In genomic region chr12:51218607-51219161, GRCh38 we compare ENCODE assay signal across 8 cellular contexts. TPM values are rescaled to one million over a fixed set of nuclear protein-coding genes. Genes with fewer than 3 reads are reported as not detected.
DNase-seq lines count a peak whose midpoint lies in the region; ATAC-seq lines count a peak whose summit lies in the region.

No MANE protein-coding gene starts in this region.

- H3K9me3 Mint-ChIP-seq in activated T-helper 2 cell treated with anti-CD3 and anti-CD28 coated beads, Interferon-gamma antibody, Interleukin-2, Interleukin-4, amounts not matched to agents 10 μg/mL and 5 μg/mL and 100 μg/mL, durations not matched to agents 14 hours and 24 hours and 36 hours = no peaks in the 10 kb centered on the region

- DNase-seq in HK-2 (ENCODE audit: unreplicated experiment) = peak; percentile 56
- DNase-seq in activated T-helper 2 cell treated with anti-CD3 and anti-CD28 coated beads, Interferon-gamma antibody, Interleukin-2, Interleukin-4, amounts not matched to agents 10 μg/mL and 5 μg/mL and 100 μg/mL, durations not matched to agents 14 hours and 24 hours and 36 hours (ENCODE audit: low spot score) = no peak
- DNase-seq in right cardiac atrium = peak in 1 of 3 donors; percentile 48
- no peak for DNase-seq in skeletal muscle cell (ENCODE audit: low read depth)
- DNase-seq in foreskin melanocyte = no peak
- DNase-seq in NAMALWA (ENCODE audit: low spot score) = no peak

- intact Hi-C loops in activated T-helper 2 cell treated with anti-CD3 and anti-CD28 coated beads, Interferon-gamma antibody, Interleukin-2, Interleukin-4, amounts not matched to agents 10 μg/mL and 5 μg/mL and 100 μg/mL, durations not matched to agents 14 hours and 24 hours and 36 hours (cut with micrococcal nuclease) = loop anchor here (1.0 to 2.0 kb wide), 2 partner anchors 20 to 46 kb away; partner anchors contain the start of genes DAZAP2 and TFCP2
- intact Hi-C loops in right cardiac atrium (cut with DNase I) = no loop called here

- no peaks in the 10 kb centered on the region for H3K79me2 ChIP-seq in ACC112 (ENCODE audit: control insufficient read depth, insufficient read depth, low read length, unreplicated experiment)

- H3K27me3 Mint-ChIP-seq in activated T-helper 2 cell treated with anti-CD3 and anti-CD28 coated beads, Interferon-gamma antibody, Interleukin-2, Interleukin-4, amounts not matched to agents 10 μg/mL and 5 μg/mL and 100 μg/mL, durations not matched to agents 14 hours and 24 hours and 36 hours (ENCODE audit: low read depth) = no peaks in the 10 kb centered on the region

- ATAC-seq in right cardiac atrium (peak in 1 of 2 donors; percentile 45), HG02642 (IDR thresholded peaks at IDR 0.05; ENCODE audit: poor library complexity, unreplicated experiment) (no peak)

- peaks cover 13% of the 10 kb centered on the region for H3K4me1 Mint-ChIP-seq in activated T-helper 2 cell treated with anti-CD3 and anti-CD28 coated beads, Interferon-gamma antibody, Interleukin-2, Interleukin-4, amounts not matched to agents 10 μg/mL and 5 μg/mL and 100 μg/mL, durations not matched to agents 14 hours and 24 hours and 36 hours (ENCODE audit: low read depth)

- H3K4me3 ChIP-seq in ACC112 (ENCODE audit: low read depth, low read length) = peak overlapping the region; percentile 87
- peak overlapping the region; percentile 100 for H3K4me3 ChIP-seq in right cardiac atrium (ENCODE audit: low read length)
- peak overlapping the region; percentile 67 for H3K4me3 ChIP-seq in skeletal muscle cell (ENCODE audit: low read depth, low read length)

- H3K9me3 ChIP-seq in right cardiac atrium (ENCODE audit: control insufficient read depth, low read length) = no peaks in the 10 kb centered on the region

- WGBS in right cardiac atrium = 52% methylated on average over 10 of the region's 10 CpGs

- H3K4me1 ChIP-seq in ACC112 (ENCODE audit: control insufficient read depth, insufficient read depth, low read length, unreplicated experiment) (peaks cover 13% of the 10 kb centered on the region), right cardiac atrium (ENCODE audit: control insufficient read depth, insufficient read depth, low read length) (peaks cover 3% of the 10 kb centered on the region)

- H3K27me3 ChIP-seq in ACC112 (ENCODE audit: insufficient read depth, low read length) = no peaks in the 10 kb centered on the region
- H3K27me3 ChIP-seq in right cardiac atrium (ENCODE audit: control insufficient read depth, insufficient read depth) = no peaks in the 10 kb centered on the region

- peak overlapping the region; percentile 70 for H3K4me3 Mint-ChIP-seq in activated T-helper 2 cell treated with anti-CD3 and anti-CD28 coated beads, Interferon-gamma antibody, Interleukin-2, Interleukin-4, amounts not matched to agents 10 μg/mL and 5 μg/mL and 100 μg/mL, durations not matched to agents 14 hours and 24 hours and 36 hours (ENCODE audit: low read depth)

- H3K27ac Mint-ChIP-seq in activated T-helper 2 cell treated with anti-CD3 and anti-CD28 coated beads, Interferon-gamma antibody, Interleukin-2, Interleukin-4, amounts not matched to agents 10 μg/mL and 5 μg/mL and 100 μg/mL, durations not matched to agents 14 hours and 24 hours and 36 hours = peak overlapping the region; percentile 70

- no peaks in the 10 kb centered on the region for H3K36me3 ChIP-seq in ACC112 (ENCODE audit: insufficient read depth, low read length)

- peak overlapping the region; percentile 83 for H2AFZ ChIP-seq in ACC112 (ENCODE audit: low read length, unreplicated experiment)

- H3K27ac ChIP-seq in ACC112 (ENCODE audit: low read depth, low read length) (peak overlapping the region; percentile 56), right cardiac atrium (ENCODE audit: low read length) (peak overlapping the region; percentile 82)

- peaks cover 3% of the 10 kb centered on the region for H3K36me3 Mint-ChIP-seq in activated T-helper 2 cell treated with anti-CD3 and anti-CD28 coated beads, Interferon-gamma antibody, Interleukin-2, Interleukin-4, amounts not matched to agents 10 μg/mL and 5 μg/mL and 100 μg/mL, durations not matched to agents 14 hours and 24 hours and 36 hours (ENCODE audit: low read depth)

RNA-seq across cellular contexts. Expression of gene POU6F1, which starts 0.8 kb away (rescaled TPM):
- total RNA-seq in activated T-helper 2 cell treated with anti-CD3 and anti-CD28 coated beads, Interferon-gamma antibody, Interleukin-2, Interleukin-4, amounts not matched to agents 10 μg/mL and 5 μg/mL and 100 μg/mL, durations not matched to agents 14 hours and 24 hours and 36 hours = 4.9 and 5.5 TPM in 2 replicates
- 10 to 100 TPM in 1 of 4 donors, 1 to 10 TPM in 3; 7.7 to 10.2 (median 8.4) TPM for total RNA-seq in right cardiac atrium
- 4.6 TPM for polyA plus RNA-seq in right cardiac atrium

RNA-seq across cellular contexts. Expression of gene DAZAP2, which starts 19.9 kb away (rescaled TPM):
- 151 and 152 TPM in 2 replicates for total RNA-seq in activated T-helper 2 cell treated with anti-CD3 and anti-CD28 coated beads, Interferon-gamma antibody, Interleukin-2, Interleukin-4, amounts not matched to agents 10 μg/mL and 5 μg/mL and 100 μg/mL, durations not matched to agents 14 hours and 24 hours and 36 hours
- 100 to 1,000 TPM; 150 to 176 (median 168) TPM for total RNA-seq in right cardiac atrium
- 135 TPM for polyA plus RNA-seq in right cardiac atrium

RNA-seq across cellular contexts. Expression of gene TFCP2, which starts 45.7 kb away (rescaled TPM):
- 42.2 and 44.2 TPM in 2 replicates for total RNA-seq in activated T-helper 2 cell treated with anti-CD3 and anti-CD28 coated beads, Interferon-gamma antibody, Interleukin-2, Interleukin-4, amounts not matched to agents 10 μg/mL and 5 μg/mL and 100 μg/mL, durations not matched to agents 14 hours and 24 hours and 36 hours
- 10 to 100 TPM; 17.4 to 25.1 (median 20.3) TPM for total RNA-seq in right cardiac atrium
- 11.8 TPM for polyA plus RNA-seq in right cardiac atrium

RNA-seq across cellular contexts. Expression of gene SMAGP, which starts 51.5 kb away (rescaled TPM):
- 0.44 TPM in 1 of 2 replicates, not detected in the other for total RNA-seq in activated T-helper 2 cell treated with anti-CD3 and anti-CD28 coated beads, Interferon-gamma antibody, Interleukin-2, Interleukin-4, amounts not matched to agents 10 μg/mL and 5 μg/mL and 100 μg/mL, durations not matched to agents 14 hours and 24 hours and 36 hours
- 1 to 10 TPM; 1.4 to 6.2 (median 3.1) TPM for total RNA-seq in right cardiac atrium
- 3.6 TPM for polyA plus RNA-seq in right cardiac atrium
